In the genomic region with DNA sequence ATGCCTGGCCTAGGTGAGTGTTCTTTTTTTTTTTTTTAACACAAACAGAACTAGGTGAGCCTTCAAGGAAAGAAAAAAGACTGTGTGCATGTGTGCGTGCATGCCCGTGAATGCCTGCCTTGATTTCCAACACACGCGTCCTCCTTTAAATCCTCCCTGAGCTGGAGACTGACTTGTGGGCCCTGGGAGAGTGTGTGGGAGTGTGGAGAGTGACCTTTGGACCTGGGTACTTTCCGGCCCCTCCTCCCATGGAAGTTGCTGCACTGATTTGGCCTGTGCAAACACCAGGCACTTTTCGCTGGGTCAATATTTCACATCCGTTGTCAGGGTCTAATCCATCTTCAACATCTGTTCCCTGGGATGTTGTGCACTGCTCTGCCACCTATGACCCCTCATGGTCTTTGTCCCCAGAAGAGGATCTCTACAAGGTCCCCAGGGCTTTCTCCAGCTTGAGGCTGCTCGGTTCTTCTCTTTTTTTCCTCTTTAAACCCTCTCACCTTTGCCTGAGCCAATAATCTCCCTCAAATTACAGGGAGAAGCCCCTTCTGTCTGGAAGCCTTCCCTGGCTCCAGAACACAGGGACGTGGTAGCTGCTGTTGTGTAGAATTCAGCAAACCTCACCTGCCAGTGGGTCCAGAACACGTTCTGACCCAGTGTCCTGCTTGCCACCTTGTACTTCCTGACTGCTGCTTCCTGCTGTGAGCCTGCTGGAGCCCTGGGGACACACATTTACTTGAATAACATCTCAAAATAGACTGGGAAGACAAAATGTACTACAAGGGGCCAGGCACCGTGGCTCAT, we compare ENCODE assay signal across 1 cellular context.
TF ChIP-seq lines count a peak whose summit lies in the region.

No MANE protein-coding gene starts in this region.

TF ChIP-seq in HepG2, 621 proteins besides CTCF, POLR2A, EP300 and RAD21 (continued from another document and continues in another):
- TF ChIP-seq, protein P1, sequence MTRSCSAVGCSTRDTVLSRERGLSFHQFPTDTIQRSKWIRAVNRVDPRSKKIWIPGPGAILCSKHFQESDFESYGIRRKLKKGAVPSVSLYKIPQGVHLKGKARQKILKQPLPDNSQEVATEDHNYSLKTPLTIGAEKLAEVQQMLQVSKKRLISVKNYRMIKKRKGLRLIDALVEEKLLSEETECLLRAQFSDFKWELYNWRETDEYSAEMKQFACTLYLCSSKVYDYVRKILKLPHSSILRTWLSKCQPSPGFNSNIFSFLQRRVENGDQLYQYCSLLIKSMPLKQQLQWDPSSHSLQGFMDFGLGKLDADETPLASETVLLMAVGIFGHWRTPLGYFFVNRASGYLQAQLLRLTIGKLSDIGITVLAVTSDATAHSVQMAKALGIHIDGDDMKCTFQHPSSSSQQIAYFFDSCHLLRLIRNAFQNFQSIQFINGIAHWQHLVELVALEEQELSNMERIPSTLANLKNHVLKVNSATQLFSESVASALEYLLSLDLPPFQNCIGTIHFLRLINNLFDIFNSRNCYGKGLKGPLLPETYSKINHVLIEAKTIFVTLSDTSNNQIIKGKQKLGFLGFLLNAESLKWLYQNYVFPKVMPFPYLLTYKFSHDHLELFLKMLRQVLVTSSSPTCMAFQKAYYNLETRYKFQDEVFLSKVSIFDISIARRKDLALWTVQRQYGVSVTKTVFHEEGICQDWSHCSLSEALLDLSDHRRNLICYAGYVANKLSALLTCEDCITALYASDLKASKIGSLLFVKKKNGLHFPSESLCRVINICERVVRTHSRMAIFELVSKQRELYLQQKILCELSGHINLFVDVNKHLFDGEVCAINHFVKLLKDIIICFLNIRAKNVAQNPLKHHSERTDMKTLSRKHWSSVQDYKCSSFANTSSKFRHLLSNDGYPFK (CRISPR knock-in tag; IDR thresholded peaks at IDR 0.05; ENCODE audit: borderline replicate concordance): peak; percentile 71; the same call in 1 of the 2 replicates
- peak; percentile 100 for TF ChIP-seq ETV5 (CRISPR knock-in tag; IDR thresholded peaks at IDR 0.05; ENCODE audit: borderline replicate concordance)
- TF ChIP-seq KDM5A (IDR thresholded peaks at IDR 0.05; ENCODE audit: borderline replicate concordance, low read length): peak; percentile 44; the same call in 1 of the 2 replicates
- peak; percentile 86 for TF ChIP-seq GATA4 (IDR thresholded peaks at IDR 0.05; ENCODE audit: borderline replicate concordance, low read depth)
- TF ChIP-seq ERF (CRISPR knock-in tag; IDR thresholded peaks at IDR 0.05): peak; percentile 99
- TF ChIP-seq SMAD1 (CRISPR knock-in tag; IDR thresholded peaks at IDR 0.05; ENCODE audit: borderline replicate concordance, low read depth): 0 out of 2 replicates have a peak, but pooled peaks have one; percentile 60
- TF ChIP-seq SETDB1 (CRISPR knock-in tag; IDR thresholded peaks at IDR 0.05; ENCODE audit: borderline replicate concordance): no peak
- TF ChIP-seq EHMT2 (IDR thresholded peaks at IDR 0.05; ENCODE audit: borderline replicate concordance, low read depth, low read length): peak; percentile 59; the same call in 1 of the 2 replicates
- peak; percentile 99 for TF ChIP-seq ZKSCAN8 (CRISPR knock-in tag; IDR thresholded peaks at IDR 0.05; ENCODE audit: borderline replicate concordance)
- peak; percentile 88 for TF ChIP-seq POGZ (CRISPR knock-in tag; IDR thresholded peaks at IDR 0.05)
- TF ChIP-seq JARID2 (CRISPR knock-in tag; IDR thresholded peaks at IDR 0.05; ENCODE audit: insufficient replicate concordance): peak; percentile 25
- peak; percentile 87 for TF ChIP-seq BORCS8-MEF2B (CRISPR knock-in tag; IDR thresholded peaks at IDR 0.05)
- TF ChIP-seq POLR2AphosphoS5 (IDR thresholded peaks at IDR 0.05; ENCODE audit: low read depth, low read length): peak; percentile 87
- TF ChIP-seq PCBP2 (optimal IDR thresholded peaks at IDR 0.05; ENCODE audit: low read depth, low read length, poor library complexity, severe bottlenecking): no peak
- TF ChIP-seq, protein P2, sequence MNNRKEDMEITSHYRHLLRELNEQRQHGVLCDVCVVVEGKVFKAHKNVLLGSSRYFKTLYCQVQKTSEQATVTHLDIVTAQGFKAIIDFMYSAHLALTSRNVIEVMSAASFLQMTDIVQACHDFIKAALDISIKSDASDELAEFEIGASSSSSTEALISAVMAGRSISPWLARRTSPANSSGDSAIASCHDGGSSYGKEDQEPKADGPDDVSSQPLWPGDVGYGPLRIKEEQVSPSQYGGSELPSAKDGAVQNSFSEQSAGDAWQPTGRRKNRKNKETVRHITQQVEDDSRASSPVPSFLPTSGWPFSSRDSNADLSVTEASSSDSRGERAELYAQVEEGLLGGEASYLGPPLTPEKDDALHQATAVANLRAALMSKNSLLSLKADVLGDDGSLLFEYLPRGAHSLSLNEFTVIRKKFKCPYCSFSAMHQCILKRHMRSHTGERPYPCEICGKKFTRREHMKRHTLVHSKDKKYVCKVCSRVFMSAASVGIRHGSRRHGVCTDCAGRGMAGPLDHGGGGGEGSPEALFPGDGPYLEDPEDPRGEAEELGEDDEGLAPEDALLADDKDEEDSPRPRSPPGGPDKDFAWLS (CRISPR knock-in tag; IDR thresholded peaks at IDR 0.05; ENCODE audit: borderline replicate concordance): peak; percentile 58; the same call in 1 of the 2 replicates
- no peak for TF ChIP-seq ZNF530 (CRISPR knock-in tag; IDR thresholded peaks at IDR 0.05; ENCODE audit: low read depth)
- peak; percentile 76; the same call in 1 of the 2 replicates for TF ChIP-seq FOXK1 (CRISPR knock-in tag; IDR thresholded peaks at IDR 0.05; ENCODE audit: borderline replicate concordance, low read depth)
- no peak for TF ChIP-seq ZNF44 (CRISPR knock-in tag; IDR thresholded peaks at IDR 0.05)
- TF ChIP-seq CAMTA2 (CRISPR knock-in tag; IDR thresholded peaks at IDR 0.05; ENCODE audit: borderline replicate concordance): no peak
- TF ChIP-seq TBL1XR1 (IDR thresholded peaks at IDR 0.05; ENCODE audit: borderline replicate concordance, low read length, partially characterized antibody): peak; percentile 77
- TF ChIP-seq NFKBIZ (CRISPR knock-in tag; IDR thresholded peaks at IDR 0.05): peak; percentile 86
- TF ChIP-seq CEBPG (CRISPR knock-in tag; IDR thresholded peaks at IDR 0.05): peak; percentile 89
- TF ChIP-seq ZNF441 (CRISPR knock-in tag; IDR thresholded peaks at IDR 0.05; ENCODE audit: borderline replicate concordance): peak; percentile 93
- TF ChIP-seq, protein P3, sequence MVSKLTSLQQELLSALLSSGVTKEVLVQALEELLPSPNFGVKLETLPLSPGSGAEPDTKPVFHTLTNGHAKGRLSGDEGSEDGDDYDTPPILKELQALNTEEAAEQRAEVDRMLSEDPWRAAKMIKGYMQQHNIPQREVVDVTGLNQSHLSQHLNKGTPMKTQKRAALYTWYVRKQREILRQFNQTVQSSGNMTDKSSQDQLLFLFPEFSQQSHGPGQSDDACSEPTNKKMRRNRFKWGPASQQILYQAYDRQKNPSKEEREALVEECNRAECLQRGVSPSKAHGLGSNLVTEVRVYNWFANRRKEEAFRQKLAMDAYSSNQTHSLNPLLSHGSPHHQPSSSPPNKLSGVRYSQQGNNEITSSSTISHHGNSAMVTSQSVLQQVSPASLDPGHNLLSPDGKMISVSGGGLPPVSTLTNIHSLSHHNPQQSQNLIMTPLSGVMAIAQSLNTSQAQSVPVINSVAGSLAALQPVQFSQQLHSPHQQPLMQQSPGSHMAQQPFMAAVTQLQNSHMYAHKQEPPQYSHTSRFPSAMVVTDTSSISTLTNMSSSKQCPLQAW (CRISPR knock-in tag; IDR thresholded peaks at IDR 0.05): peak; percentile 93
- no peak for TF ChIP-seq DR1 (CRISPR knock-in tag; IDR thresholded peaks at IDR 0.05)
- TF ChIP-seq ZSCAN22 (CRISPR knock-in tag; IDR thresholded peaks at IDR 0.05): no peak
- TF ChIP-seq ZNF24 (IDR thresholded peaks at IDR 0.05): peak; percentile 80; the same call in 1 of the 2 replicates
- TF ChIP-seq, protein P4, sequence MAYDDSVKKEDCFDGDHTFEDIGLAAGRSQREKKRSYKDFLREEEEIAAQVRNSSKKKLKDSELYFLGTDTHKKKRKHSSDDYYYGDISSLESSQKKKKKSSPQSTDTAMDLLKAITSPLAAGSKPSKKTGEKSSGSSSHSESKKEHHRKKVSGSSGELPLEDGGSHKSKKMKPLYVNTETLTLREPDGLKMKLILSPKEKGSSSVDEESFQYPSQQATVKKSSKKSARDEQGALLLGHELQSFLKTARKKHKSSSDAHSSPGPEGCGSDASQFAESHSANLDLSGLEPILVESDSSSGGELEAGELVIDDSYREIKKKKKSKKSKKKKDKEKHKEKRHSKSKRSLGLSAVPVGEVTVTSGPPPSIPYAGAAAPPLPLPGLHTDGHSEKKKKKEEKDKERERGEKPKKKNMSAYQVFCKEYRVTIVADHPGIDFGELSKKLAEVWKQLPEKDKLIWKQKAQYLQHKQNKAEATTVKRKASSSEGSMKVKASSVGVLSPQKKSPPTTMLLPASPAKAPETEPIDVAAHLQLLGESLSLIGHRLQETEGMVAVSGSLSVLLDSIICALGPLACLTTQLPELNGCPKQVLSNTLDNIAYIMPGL (CRISPR knock-in tag; IDR thresholded peaks at IDR 0.05; ENCODE audit: borderline replicate concordance in 1 of 2, low read depth in 1 of 2): peak; percentile 79 to 86
- TF ChIP-seq, protein P5, sequence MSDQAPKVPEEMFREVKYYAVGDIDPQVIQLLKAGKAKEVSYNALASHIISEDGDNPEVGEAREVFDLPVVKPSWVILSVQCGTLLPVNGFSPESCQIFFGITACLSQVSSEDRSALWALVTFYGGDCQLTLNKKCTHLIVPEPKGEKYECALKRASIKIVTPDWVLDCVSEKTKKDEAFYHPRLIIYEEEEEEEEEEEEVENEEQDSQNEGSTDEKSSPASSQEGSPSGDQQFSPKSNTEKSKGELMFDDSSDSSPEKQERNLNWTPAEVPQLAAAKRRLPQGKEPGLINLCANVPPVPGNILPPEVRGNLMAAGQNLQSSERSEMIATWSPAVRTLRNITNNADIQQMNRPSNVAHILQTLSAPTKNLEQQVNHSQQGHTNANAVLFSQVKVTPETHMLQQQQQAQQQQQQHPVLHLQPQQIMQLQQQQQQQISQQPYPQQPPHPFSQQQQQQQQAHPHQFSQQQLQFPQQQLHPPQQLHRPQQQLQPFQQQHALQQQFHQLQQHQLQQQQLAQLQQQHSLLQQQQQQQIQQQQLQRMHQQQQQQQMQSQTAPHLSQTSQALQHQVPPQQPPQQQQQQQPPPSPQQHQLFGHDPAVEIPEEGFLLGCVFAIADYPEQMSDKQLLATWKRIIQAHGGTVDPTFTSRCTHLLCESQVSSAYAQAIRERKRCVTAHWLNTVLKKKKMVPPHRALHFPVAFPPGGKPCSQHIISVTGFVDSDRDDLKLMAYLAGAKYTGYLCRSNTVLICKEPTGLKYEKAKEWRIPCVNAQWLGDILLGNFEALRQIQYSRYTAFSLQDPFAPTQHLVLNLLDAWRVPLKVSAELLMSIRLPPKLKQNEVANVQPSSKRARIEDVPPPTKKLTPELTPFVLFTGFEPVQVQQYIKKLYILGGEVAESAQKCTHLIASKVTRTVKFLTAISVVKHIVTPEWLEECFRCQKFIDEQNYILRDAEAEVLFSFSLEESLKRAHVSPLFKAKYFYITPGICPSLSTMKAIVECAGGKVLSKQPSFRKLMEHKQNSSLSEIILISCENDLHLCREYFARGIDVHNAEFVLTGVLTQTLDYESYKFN (CRISPR knock-in tag; conservative IDR thresholded peaks at IDR 0.05): peak; percentile 100
- TF ChIP-seq CBX2 (IDR thresholded peaks at IDR 0.05; ENCODE audit: low read depth, low read length): no peak
- peak; percentile 92; the same call in 1 of the 2 replicates for TF ChIP-seq CBX2 (CRISPR knock-in tag; IDR thresholded peaks at IDR 0.05; ENCODE audit: low read depth)
- TF ChIP-seq, protein P6, sequence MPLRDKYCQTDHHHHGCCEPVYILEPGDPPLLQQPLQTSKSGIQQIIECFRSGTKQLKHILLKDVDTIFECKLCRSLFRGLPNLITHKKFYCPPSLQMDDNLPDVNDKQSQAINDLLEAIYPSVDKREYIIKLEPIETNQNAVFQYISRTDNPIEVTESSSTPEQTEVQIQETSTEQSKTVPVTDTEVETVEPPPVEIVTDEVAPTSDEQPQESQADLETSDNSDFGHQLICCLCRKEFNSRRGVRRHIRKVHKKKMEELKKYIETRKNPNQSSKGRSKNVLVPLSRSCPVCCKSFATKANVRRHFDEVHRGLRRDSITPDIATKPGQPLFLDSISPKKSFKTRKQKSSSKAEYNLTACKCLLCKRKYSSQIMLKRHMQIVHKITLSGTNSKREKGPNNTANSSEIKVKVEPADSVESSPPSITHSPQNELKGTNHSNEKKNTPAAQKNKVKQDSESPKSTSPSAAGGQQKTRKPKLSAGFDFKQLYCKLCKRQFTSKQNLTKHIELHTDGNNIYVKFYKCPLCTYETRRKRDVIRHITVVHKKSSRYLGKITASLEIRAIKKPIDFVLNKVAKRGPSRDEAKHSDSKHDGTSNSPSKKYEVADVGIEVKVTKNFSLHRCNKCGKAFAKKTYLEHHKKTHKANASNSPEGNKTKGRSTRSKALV (CRISPR knock-in tag; IDR thresholded peaks at IDR 0.05): no peak; the same call in 1 of the 2 replicates
- TF ChIP-seq, protein P7, sequence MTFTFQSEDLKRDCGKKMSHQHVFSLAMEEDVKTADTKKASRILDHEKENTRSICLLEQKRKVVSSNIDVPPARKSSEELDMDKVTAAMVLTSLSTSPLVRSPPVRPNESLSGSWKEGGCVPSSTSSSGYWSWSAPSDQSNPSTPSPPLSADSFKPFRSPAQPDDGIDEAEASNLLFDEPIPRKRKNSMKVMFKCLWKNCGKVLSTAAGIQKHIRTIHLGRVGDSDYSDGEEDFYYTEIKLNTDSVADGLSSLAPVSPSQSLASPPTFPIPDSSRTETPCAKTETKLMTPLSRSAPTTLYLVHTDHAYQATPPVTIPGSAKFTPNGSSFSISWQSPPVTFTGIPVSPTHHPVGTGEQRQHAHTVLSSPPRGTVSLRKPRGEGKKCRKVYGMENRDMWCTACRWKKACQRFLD (CRISPR knock-in tag; IDR thresholded peaks at IDR 0.05; ENCODE audit: borderline replicate concordance): no peak
- TF ChIP-seq, protein P8, sequence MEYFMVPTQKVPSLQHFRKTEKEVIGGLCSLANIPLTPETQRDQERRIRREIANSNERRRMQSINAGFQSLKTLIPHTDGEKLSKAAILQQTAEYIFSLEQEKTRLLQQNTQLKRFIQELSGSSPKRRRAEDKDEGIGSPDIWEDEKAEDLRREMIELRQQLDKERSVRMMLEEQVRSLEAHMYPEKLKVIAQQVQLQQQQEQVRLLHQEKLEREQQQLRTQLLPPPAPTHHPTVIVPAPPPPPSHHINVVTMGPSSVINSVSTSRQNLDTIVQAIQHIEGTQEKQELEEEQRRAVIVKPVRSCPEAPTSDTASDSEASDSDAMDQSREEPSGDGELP (IDR thresholded peaks at IDR 0.05; ENCODE audit: borderline replicate concordance, low read depth): peak; percentile 97
- no peak for TF ChIP-seq ZNF83 (CRISPR knock-in tag; IDR thresholded peaks at IDR 0.05; ENCODE audit: borderline replicate concordance)
- TF ChIP-seq, protein P9, sequence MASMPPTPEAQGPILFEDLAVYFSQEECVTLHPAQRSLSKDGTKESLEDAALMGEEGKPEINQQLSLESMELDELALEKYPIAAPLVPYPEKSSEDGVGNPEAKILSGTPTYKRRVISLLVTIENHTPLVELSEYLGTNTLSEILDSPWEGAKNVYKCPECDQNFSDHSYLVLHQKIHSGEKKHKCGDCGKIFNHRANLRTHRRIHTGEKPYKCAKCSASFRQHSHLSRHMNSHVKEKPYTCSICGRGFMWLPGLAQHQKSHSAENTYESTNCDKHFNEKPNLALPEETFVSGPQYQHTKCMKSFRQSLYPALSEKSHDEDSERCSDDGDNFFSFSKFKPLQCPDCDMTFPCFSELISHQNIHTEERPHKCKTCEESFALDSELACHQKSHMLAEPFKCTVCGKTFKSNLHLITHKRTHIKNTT (CRISPR knock-in tag; IDR thresholded peaks at IDR 0.05): no peak
- TF ChIP-seq HOXA5 (CRISPR knock-in tag; IDR thresholded peaks at IDR 0.05): peak; percentile 98
- TF ChIP-seq XRCC5 (optimal IDR thresholded peaks at IDR 0.05; ENCODE audit: low read length): peak; percentile 97
